ENCODE assay signal across 21 cellular contexts in the genomic region with DNA sequence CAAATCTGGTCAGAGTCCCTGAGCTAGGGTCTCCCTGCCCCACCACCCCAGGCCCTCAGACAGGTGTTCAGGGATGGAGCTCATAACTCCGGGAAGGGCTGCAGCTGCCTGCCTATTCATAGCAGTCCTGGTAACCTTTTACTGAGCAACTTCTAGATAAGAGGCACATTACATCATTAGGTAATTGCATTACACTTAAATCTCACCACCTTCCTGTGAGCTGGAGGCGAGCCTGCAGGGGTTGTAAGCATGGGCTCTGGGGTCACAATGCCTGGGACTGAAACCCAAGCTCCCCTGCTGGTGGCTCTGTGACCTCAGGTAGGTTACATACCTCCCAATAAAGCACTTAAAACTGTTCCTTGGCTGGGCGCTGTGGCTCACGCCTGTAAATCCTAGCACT. TPM values are rescaled to one million over a fixed set of nuclear protein-coding genes. Genes with fewer than 3 reads are reported as not detected.
A peak's percentile ranks its signal among the peaks of the same experiment; 100 is the strongest.
DNase-seq lines count a peak whose midpoint lies in the region; ATAC-seq and TF ChIP-seq lines count a peak whose summit lies in the region.
"Had no signal": no experiment of that assay in that cellular context is flagged by ENCODE, and none has a peak within 500 bp of the region (broad histone marks: within the 10 kb centered on the region; RNA-seq: fewer than 3 reads in every experiment).

No MANE protein-coding gene starts in this region.

- H2AFZ ChIP-seq in H9 (ENCODE audit: low read length), result no peak overlapping the region
- H2AFZ ChIP-seq: PC-9 had no signal

- POLR2A ChIA-PET in GM10248 (lab: Yijun Ruan, JAX), result no interaction called here
- POLR2A ChIA-PET in activated CD8-positive, alpha-beta T cell treated with anti-CD3 and anti-CD28 coated beads for 36 hours (lab: Charles Lee), result interaction anchor here (0.6 to 1.5 kb wide), 3 partner anchors 15 to 250 kb away, joined by 3 to 7 read pairs (median 3); no protein-coding TSS in a partner anchor

- H3K79me2 ChIP-seq in H9 (ENCODE audit: insufficient read depth, low read length), result no peaks in the 10 kb centered on the region

- H3K4me2 ChIP-seq in H9 (ENCODE audit: insufficient read depth, insufficient read length, low read length), result no peak overlapping the region
- H3K4me2 ChIP-seq: PC-9 had no signal

- no peak overlapping the region for H3K9ac ChIP-seq in H9 (ENCODE audit: extremely low read depth, insufficient read length, low read length)

- H3K56ac ChIP-seq in H9 (ENCODE audit: insufficient read length, low read depth, low read length), result no peak overlapping the region

- no peak overlapping the region for H3K4ac ChIP-seq in H9 (ENCODE audit: low read depth, low read length)

- H3K4me3 Mint-ChIP-seq in H9 (no peak overlapping the region), progenitor cell of endocrine pancreas (ENCODE audit: low read depth) (no peak overlapping the region)
- H3K4me3 Mint-ChIP-seq in activated CD8-positive, alpha-beta T cell treated with anti-CD3 and anti-CD28 coated beads for 36 hours, result no peak overlapping the region
- H3K4me3 Mint-ChIP-seq: CD4-positive, alpha-beta memory T cell; HFFc6 had no signal

- no peaks in the 10 kb centered on the region for H3K79me1 ChIP-seq in H9 (ENCODE audit: insufficient read depth, low read depth, low read length, poor library complexity, severe bottlenecking)

- WGBS in H9 (ENCODE audit: extremely low coverage, insufficient read length, low lambda C conversion rate), result no CpG with 5 or more reads among the region's 4 CpGs

- peaks cover 3% of the 10 kb centered on the region for H4K20me1 ChIP-seq in H9 (ENCODE audit: control insufficient read depth, insufficient read depth, insufficient read length)

- H3K23me2 ChIP-seq in H9 (ENCODE audit: insufficient read length, low read depth, low read length, poor library complexity, severe bottlenecking), result no peaks in the 10 kb centered on the region

- H4K5ac ChIP-seq in H9 (ENCODE audit: insufficient read length, low read depth, low read length), result no peak overlapping the region

- DNase-seq in NCI-H748 (lab: John Stamatoyannopoulos, UW; ENCODE audit: unreplicated experiment) (peak; percentile 8), NCI-H748 treated with DMSO at 0.1 percent for 48 hours (lab: John Stamatoyannopoulos, UW) (no peak), H9 (no peak), cerebellar cortex (ENCODE audit: low spot score) (peak; percentile 44), progenitor cell of endocrine pancreas (ENCODE audit: low spot score, unreplicated experiment) (no peak), NOMO-1 treated with DMSO at 0.1 percent for 48 hours (lab: John Stamatoyannopoulos, UW; ENCODE audit: unreplicated experiment) (no peak), GM10248 (ENCODE audit: extremely low spot score) (no peak)
- DNase-seq in activated CD8-positive, alpha-beta T cell treated with anti-CD3 and anti-CD28 coated beads for 36 hours, result no peak
- DNase-seq: 8988T; CD4-positive, alpha-beta memory T cell; DMS 273 treated with DMSO at 0.1 percent for 48 hours; DMS79 treated with DMSO at 0.1 percent for 48 hours; HFFc6; Kasumi-1; NCI-H187; PC-9; RPMI8226; SIG-M5 had no signal

- H3K27me3 Mint-ChIP-seq in H9 (ENCODE audit: low read depth) (peaks cover 8% of the 10 kb centered on the region), progenitor cell of endocrine pancreas (no peaks in the 10 kb centered on the region)
- no peaks in the 10 kb centered on the region for H3K27me3 Mint-ChIP-seq in activated CD8-positive, alpha-beta T cell treated with anti-CD3 and anti-CD28 coated beads for 36 hours
- H3K27me3 Mint-ChIP-seq: CD4-positive, alpha-beta memory T cell had no signal

- no peak overlapping the region for H4K8ac ChIP-seq in H9 (replicated peaks; ENCODE audit: insufficient read length, low read depth, low read length)

- H3K36me3 Mint-ChIP-seq in H9 (ENCODE audit: insufficient read depth in 1 of 3, low read depth in 3 of 3), result peaks cover 3 to 11% (median 9%) of the 10 kb centered on the region in 3 experiments; a peak in 6 of 7 replicates
- peaks cover 3% of the 10 kb centered on the region for H3K36me3 Mint-ChIP-seq in progenitor cell of endocrine pancreas (ENCODE audit: insufficient read depth)
- no peaks in the 10 kb centered on the region for H3K36me3 Mint-ChIP-seq in activated CD8-positive, alpha-beta T cell treated with anti-CD3 and anti-CD28 coated beads for 36 hours (ENCODE audit: low read depth)

- CTCF ChIA-PET in GM10248 (lab: Yijun Ruan, JAX), result interaction anchor here (0.9 to 24.4 kb wide), 16 partner anchors 9 to 833 kb away, joined by 3 to 899 read pairs (median 6); a partner anchor contains a TSS
- CTCF ChIA-PET in activated CD8-positive, alpha-beta T cell treated with anti-CD3 and anti-CD28 coated beads for 36 hours (lab: Charles Lee), result interaction anchor here (0.9 to 24.5 kb wide), 21 partner anchors 9 to 526 kb away, joined by 3 to 942 read pairs (median 5); no protein-coding TSS in a partner anchor

- H3K9me3 ChIP-seq in H9 (ENCODE audit: control insufficient read depth, low read depth, low read length), result no peaks in the 10 kb centered on the region
- H3K9me3 ChIP-seq: BLaER1 treated with 17β-estradiol and CSF1 and Interleukin-3, amounts not matched to agents 10 nM and 100 nM; Caco-2 had no signal

- H2AK5ac ChIP-seq in H9 (ENCODE audit: insufficient read length, low read length), result no peak overlapping the region

- TF ChIP-seq CTCF in H9 (conservative IDR thresholded peaks at IDR 0.05) (peak; percentile 22; the same call in 1 of the 3 replicates), progenitor cell of endocrine pancreas (IDR thresholded peaks at IDR 0.05; ENCODE audit: unreplicated experiment) (no peak), GM10248 (IDR thresholded peaks at IDR 0.05; ENCODE audit: control extremely low read depth, extremely low read depth, low read depth, missing control alignments) (no peak)
- no peak for TF ChIP-seq CTCF in activated CD8-positive, alpha-beta T cell treated with anti-CD3 and anti-CD28 coated beads for 36 hours (IDR thresholded peaks at IDR 0.05)

- no peak overlapping the region for H4K91ac ChIP-seq in H9 (ENCODE audit: insufficient read length, low read depth, low read length)

- no peak overlapping the region for H2BK15ac ChIP-seq in H9 (ENCODE audit: low read depth, low read length)

- no peak for ATAC-seq in activated CD8-positive, alpha-beta T cell treated with anti-CD3 and anti-CD28 coated beads for 36 hours
- ATAC-seq: SK-N-SH treated with all-trans-retinoic acid at 6 μM for 48 hours had no signal

- H3T11ph ChIP-seq in H9 (ENCODE audit: low read length), result no peak overlapping the region

- H3K27ac ChIP-seq in H9 (ENCODE audit: insufficient read length, low read depth, low read length), result no peak overlapping the region
- H3K27ac ChIP-seq: PC-9 had no signal

- H3K14ac ChIP-seq in H9 (ENCODE audit: insufficient read depth, low read length), result no peak overlapping the region

- H2BK12ac ChIP-seq in H9 (ENCODE audit: insufficient read length, low read depth, low read length), result no peak overlapping the region

- peaks cover 2% of the 10 kb centered on the region; the same call in 1 of the 2 replicates for H3K4me1 ChIP-seq in H9 (ENCODE audit: insufficient read depth, low read length)

- no peak overlapping the region for H2BK5ac ChIP-seq in H9 (ENCODE audit: insufficient read length, low read length)

- intact Hi-C loops in activated CD8-positive, alpha-beta T cell treated with anti-CD3 and anti-CD28 coated beads for 36 hours (cut with micrococcal nuclease), result no loop called here

- H3K27ac Mint-ChIP-seq in H9 (no peak overlapping the region), progenitor cell of endocrine pancreas (peak overlapping the region; percentile 76)
- H3K27ac Mint-ChIP-seq in activated CD8-positive, alpha-beta T cell treated with anti-CD3 and anti-CD28 coated beads for 36 hours, result no peak overlapping the region
- H3K27ac Mint-ChIP-seq: HFFc6 had no signal

- peaks cover 49 to 63% of the 10 kb centered on the region in 2 experiments for H3K4me1 Mint-ChIP-seq in H9
- H3K4me1 Mint-ChIP-seq in progenitor cell of endocrine pancreas (ENCODE audit: low read depth), result peaks cover 3% of the 10 kb centered on the region
- no peaks in the 10 kb centered on the region for H3K4me1 Mint-ChIP-seq in activated CD8-positive, alpha-beta T cell treated with anti-CD3 and anti-CD28 coated beads for 36 hours (ENCODE audit: low read depth)

- H3K9me3 Mint-ChIP-seq in H9 (no peaks in the 10 kb centered on the region), progenitor cell of endocrine pancreas (ENCODE audit: low read depth) (no peaks in the 10 kb centered on the region)
- no peaks in the 10 kb centered on the region for H3K9me3 Mint-ChIP-seq in activated CD8-positive, alpha-beta T cell treated with anti-CD3 and anti-CD28 coated beads for 36 hours
- H3K9me3 Mint-ChIP-seq: CD4-positive, alpha-beta memory T cell; HFFc6 had no signal

- no peak overlapping the region for H3K18ac ChIP-seq in H9 (ENCODE audit: insufficient read length, low read depth, low read length)

- no peak overlapping the region for H3K23ac ChIP-seq in H9 (ENCODE audit: insufficient read length, low read depth, low read length)

- H2BK20ac ChIP-seq in H9 (ENCODE audit: low read depth, low read length, poor library complexity, severe bottlenecking), result no peak overlapping the region

- H2BK120ac ChIP-seq in H9 (ENCODE audit: low read depth, low read length, poor library complexity, severe bottlenecking), result no peak overlapping the region

- H3K27me3 ChIP-seq in H9 (ENCODE audit: insufficient read depth, low read length), result no peaks in the 10 kb centered on the region
- H3K27me3 ChIP-seq: BLaER1 treated with 17β-estradiol and CSF1 and Interleukin-3, amounts not matched to agents 10 nM and 100 nM had no signal

RNA-seq across cellular contexts. Expression of a gene that starts 22.5 kb away (rescaled TPM):
- total RNA-seq in H9 (2021), result 94.2 and 95.6 TPM in 2 replicates
- total RNA-seq in progenitor cell of endocrine pancreas, result 71.8 and 82.8 TPM in 2 replicates
- 10 to 100 TPM; 15.2 to 17.5 TPM for total RNA-seq in activated CD8-positive, alpha-beta T cell treated with anti-CD3 and anti-CD28 coated beads for 36 hours

Comparison
In these comparisons a context has a peak if more than half of its experiments do, and no peak if none do; other contexts are left out.
1. DNase-seq: peak in NCI-H748 (single experiment) and cerebellar cortex (single experiment); none in NCI-H748 treated with DMSO at 0.1 percent for 48 hours (single experiment), H9 (single experiment), progenitor cell of endocrine pancreas (single experiment), NOMO-1 treated with DMSO at 0.1 percent for 48 hours (single experiment), GM10248 (single experiment) and activated CD8-positive, alpha-beta T cell treated with anti-CD3 and anti-CD28 coated beads for 36 hours (single experiment).